ENCODE assay signal across 24 cellular contexts in genomic region chr1:108863984-108864383, GRCh38. TPM values are rescaled to one million over a fixed set of nuclear protein-coding genes. Genes with fewer than 3 reads are reported as not detected.
"Had no signal": no experiment of that assay in that cellular context is flagged by ENCODE, and none has a peak within 500 bp of the region (broad histone marks: within the 10 kb centered on the region; RNA-seq: fewer than 3 reads in every experiment).

No MANE protein-coding gene starts in this region.

- H3K9me3 ChIP-seq: gastrocnemius medialis, lower lobe of right lung, neutrophil, prostate gland, sigmoid colon, testis, tibial artery had no signal

- H3K27me3 Mint-ChIP-seq: type B pancreatic cell had no signal

- H3K4me1 Mint-ChIP-seq: neural crest cell had no signal

- H3K27ac Mint-ChIP-seq: natural killer cell treated with Interleukin-12 subunit alpha and Interleukin-12 subunit beta and Interleukin-15 and Interleukin-18, amount 100 ng/mL, for 72 hours; type B pancreatic cell had no signal

- H3K4me3 Mint-ChIP-seq: natural killer cell treated with Interleukin-12 subunit alpha and Interleukin-12 subunit beta and Interleukin-15 and Interleukin-18, amount 100 ng/mL, for 72 hours; neural crest cell; type B pancreatic cell had no signal

- H3K9me3 Mint-ChIP-seq: natural killer cell treated with Interleukin-12 subunit alpha and Interleukin-12 subunit beta and Interleukin-15 and Interleukin-18, amount 100 ng/mL, for 72 hours; neural crest cell; type B pancreatic cell had no signal

- H3K27me3 ChIP-seq: dorsolateral prefrontal cortex, gastrocnemius medialis, neutrophil, sigmoid colon, testis, tibial artery had no signal

- ATAC-seq: gastrocnemius medialis, left ventricle myocardium superior, lower lobe of right lung, right cardiac atrium had no signal

- H3K4me3 ChIP-seq: dorsolateral prefrontal cortex, gastrocnemius medialis, lower lobe of right lung, prostate gland, sigmoid colon, testis, tibial artery had no signal

- H3K36me3 ChIP-seq: gastrocnemius medialis, lower lobe of right lung, neutrophil, prostate gland, sigmoid colon, tibial artery had no signal

- DNase-seq: cerebellar nuclear complex; cortex of kidney; dorsolateral prefrontal cortex; effector CD4-positive, alpha-beta T cell; foreskin fibroblast; gastrocnemius medialis; left ventricle myocardium superior; lower lobe of right lung; right cardiac atrium; sigmoid colon; stimulated activated CD4-positive, alpha-beta T cell treated with anti-CD3 and anti-CD28 coated beads, Interleukin-2, amount 100 ng/mL, for 24 hours; stimulated activated CD4-positive, alpha-beta T cell treated with anti-CD3 and anti-CD28 coated beads, Interleukin-4, amount 100 ng/mL, for 4 hours; stimulated activated naive CD4-positive, alpha-beta T cell; substantia nigra; testis; tibial artery had no signal

- H3K36me3 Mint-ChIP-seq: natural killer cell treated with Interleukin-12 subunit alpha and Interleukin-12 subunit beta and Interleukin-15 and Interleukin-18, amount 100 ng/mL, for 72 hours; type B pancreatic cell had no signal

RNA-seq across cellular contexts. Expression of gene AKNAD1, which starts 7.1 kb away (rescaled TPM):
- total RNA-seq: glomerular endothelial cell; left ventricle myocardium superior; mononuclear cell; natural killer cell treated with Interleukin-12 subunit alpha and Interleukin-12 subunit beta and Interleukin-15 and Interleukin-18, amount 100 ng/mL, for 72 hours; osteoblast; right cardiac atrium had no signal
